16 cellular contexts compared by ENCODE assay signal in genomic region chr7:151307536-151307935, GRCh38.
"Had no signal": no experiment of that assay in that cellular context is flagged by ENCODE, and none has a peak within 500 bp of the region (broad histone marks: within the 10 kb centered on the region; RNA-seq: fewer than 3 reads in every experiment).

No MANE protein-coding gene starts in this region.

- H2AFZ ChIP-seq: parathyroid adenoma had no signal

- H3K9ac ChIP-seq: parathyroid adenoma had no signal

- DNase-seq: effector memory CD8-positive, alpha-beta T cell; esophagus squamous epithelium; foreskin fibroblast; left lung; mesenchymal stem cell; naive B cell; occipital lobe; psoas muscle; retina; stimulated activated CD4-positive, alpha-beta T cell treated with anti-CD3 and anti-CD28 coated beads, Interleukin-2, amount 100 ng/mL, for 24 hours; stimulated activated CD4-positive, alpha-beta T cell treated with anti-CD3 and anti-CD28 coated beads, Interleukin-4, amount 100 ng/mL, for 4 hours; stimulated activated naive CD4-positive, alpha-beta T cell treated with Interleukin-2 at 50 U/mL for 16 hours; trophoblast cell had no signal

- H3K79me2 ChIP-seq: parathyroid adenoma had no signal

- H3K27ac ChIP-seq: esophagus squamous epithelium, gastroesophageal sphincter, left lung, parathyroid adenoma, psoas muscle had no signal

- H3K36me3 ChIP-seq: esophagus squamous epithelium, gastroesophageal sphincter, left lung had no signal

- H3K4me3 ChIP-seq: esophagus squamous epithelium, gastroesophageal sphincter, left lung, lung, psoas muscle had no signal
